17 cellular contexts compared by ENCODE assay signal in genomic region chr11:28756977-28757376, GRCh38.
DNase-seq lines count a peak whose midpoint lies in the region; ATAC-seq and TF ChIP-seq lines count a peak whose summit lies in the region.
"Had no signal": no experiment of that assay in that cellular context is flagged by ENCODE, and none has a peak within 500 bp of the region (broad histone marks: within the 10 kb centered on the region; RNA-seq: fewer than 3 reads in every experiment).

No MANE protein-coding gene starts in this region.

- H3K4me2 ChIP-seq in IMR-90 (ENCODE audit: low read depth, low read length) (peak overlapping the region; percentile 58; the same call in 1 of the 2 replicates), mammary epithelial cell (ENCODE audit: insufficient read depth, low read depth, low read length) (peak overlapping the region; percentile 50), mesenchymal stem cell (ENCODE audit: low read length, poor library complexity, severe bottlenecking) (no peak overlapping the region)

- ATAC-seq in IMR-90 (ENCODE audit: low read depth) (peak; percentile 65), right cardiac atrium (no peak), GM18873 (IDR thresholded peaks at IDR 0.05; ENCODE audit: low FRiP score, unreplicated experiment) (no peak)
- no peak for ATAC-seq in CD4-positive, alpha-beta T cell (ENCODE audit: poor library complexity)
- ATAC-seq: naive thymus-derived CD4-positive, alpha-beta T cell had no signal

- H3K23ac ChIP-seq in IMR-90 (ENCODE audit: low read depth, low read length) (peak overlapping the region; percentile 94), mesenchymal stem cell (ENCODE audit: low read length in 2 of 2) (no peak overlapping the region)

- H2AK5ac ChIP-seq in IMR-90 (ENCODE audit: low read depth, low read length), result peak overlapping the region; percentile 79
- H2AK5ac ChIP-seq in mesenchymal stem cell (ENCODE audit: low read length, severe bottlenecking), result no peak overlapping the region

- TF ChIP-seq CTCF in AG04450 (IDR thresholded peaks at IDR 0.05; ENCODE audit: low read depth, low read length) (no peak), IMR-90 (conservative IDR thresholded peaks at IDR 0.05; ENCODE audit: low read depth, low read length) (no peak), mammary epithelial cell (conservative IDR thresholded peaks at IDR 0.05 in 1 of 2, IDR thresholded peaks at IDR 0.05 in 1 of 2; ENCODE audit: extremely low read depth in 1 of 2, insufficient read depth in 1 of 2, low read depth in 1 of 2, low read length in 2 of 2) (no peak)
- TF ChIP-seq CTCF in CD4-positive, alpha-beta T cell (IDR thresholded peaks at IDR 0.05), result no peak

- TF ChIP-seq POLR2A in IMR-90 (IDR thresholded peaks at IDR 0.05; ENCODE audit: low read depth, low read length), result 0 out of 2 replicates have a peak, but pooled peaks have one; percentile 8

- no peak overlapping the region for H2BK12ac ChIP-seq in mesenchymal stem cell (ENCODE audit: low read length in 2 of 2)

- no peaks in the 10 kb centered on the region for H3K79me2 ChIP-seq in mammary epithelial cell (ENCODE audit: insufficient read depth, low read length)

- H3K9me3 Mint-ChIP-seq in activated T-cell treated with anti-CD3 and anti-CD28 coated beads, Interleukin-2, amount 50 U/mL, for 24 hours, result peaks cover 20% of the 10 kb centered on the region
- peaks cover 10% of the 10 kb centered on the region for H3K9me3 Mint-ChIP-seq in CD4-positive, alpha-beta T cell
- H3K9me3 Mint-ChIP-seq: brain had no signal

- H2BK5ac ChIP-seq in IMR-90 (ENCODE audit: low read depth, low read length, poor library complexity, severe bottlenecking) (peak overlapping the region; percentile 95), mesenchymal stem cell (ENCODE audit: low read depth, low read length, poor library complexity, severe bottlenecking) (no peak overlapping the region)

- peak overlapping the region; percentile 58; the same call in 1 of the 2 replicates for H3K9ac ChIP-seq in IMR-90 (ENCODE audit: low read depth, low read length)
- no peak overlapping the region for H3K9ac ChIP-seq in mammary epithelial cell (ENCODE audit: insufficient read depth, low read length)
- H3K9ac ChIP-seq in mesenchymal stem cell (ENCODE audit: low read length), result no peak overlapping the region

- CTCF ChIA-PET in AG04450 (lab: Charles Lee) (interaction anchor here (0.6 to 1.2 kb wide), 3 partner anchors 227 to 1058 kb away, joined by 3 to 5 read pairs (median 3); no protein-coding TSS in a partner anchor), IMR-90 (lab: Yijun Ruan, JAX) (no interaction called here), mammary epithelial cell (lab: Charles Lee; ENCODE audit: low non-redundant PET) (no interaction called here)
- CTCF ChIA-PET in CD4-positive, alpha-beta T cell (lab: Charles Lee), result no interaction called here

- no peak for TF ChIP-seq RAD21 in IMR-90 (IDR thresholded peaks at IDR 0.05; ENCODE audit: low read length)

- WGBS in IMR-90 (ENCODE audit: extremely low coverage in 2 of 2, insufficient read length in 1 of 2), 2 experiments, result no CpG with 5 or more reads among the region's 1 CpG
- 0% methylated on average over 1 of the region's 1 CpG for WGBS in mammary epithelial cell (ENCODE audit: low coverage, missing lambda C conversion rate)
- no CpG with 5 or more reads among the region's 1 CpG for WGBS in mesenchymal stem cell
- WGBS in right cardiac atrium, result 12% methylated on average over 1 of the region's 1 CpG

- H3K27me3 Mint-ChIP-seq in activated T-cell treated with anti-CD3 and anti-CD28 coated beads, Interleukin-2, amount 50 U/mL, for 24 hours, result no peaks in the 10 kb centered on the region
- no peaks in the 10 kb centered on the region for H3K27me3 Mint-ChIP-seq in CD4-positive, alpha-beta T cell
- H3K27me3 Mint-ChIP-seq: brain; naive thymus-derived CD4-positive, alpha-beta T cell had no signal

- H4K20me1 ChIP-seq in IMR-90 (ENCODE audit: insufficient read depth, low read length) (no peaks in the 10 kb centered on the region), mammary epithelial cell (ENCODE audit: insufficient read depth, low read length) (no peaks in the 10 kb centered on the region)

- H3K79me1 ChIP-seq in IMR-90 (ENCODE audit: low read depth in 1 of 2, low read length in 2 of 2) (peaks cover 4 to 8% of the 10 kb centered on the region in 2 experiments; a peak in 2 of 4 replicates), mesenchymal stem cell (replicated peaks; ENCODE audit: low read length, poor library complexity, severe bottlenecking) (no peaks in the 10 kb centered on the region)

- H3K36me3 ChIP-seq in IMR-90 (ENCODE audit: control insufficient read depth, insufficient read depth, low read length) (no peaks in the 10 kb centered on the region), mammary epithelial cell (ENCODE audit: insufficient read depth, low read length) (no peaks in the 10 kb centered on the region), mesenchymal stem cell (ENCODE audit: control insufficient read depth in 1 of 2, insufficient read depth in 2 of 2, low read depth in 1 of 2, low read length in 2 of 2) (no peaks in the 10 kb centered on the region)
- H3K36me3 ChIP-seq: BE2C, esophagus muscularis mucosa, spleen, upper lobe of left lung had no signal

- H3K4ac ChIP-seq in IMR-90 (ENCODE audit: low read depth, low read length), result peak overlapping the region; percentile 96
- H3K4ac ChIP-seq in mesenchymal stem cell (ENCODE audit: low read depth in 1 of 2, low read length in 2 of 2), result no peak overlapping the region

- H2BK120ac ChIP-seq in IMR-90 (ENCODE audit: low read depth, low read length) (peak overlapping the region; percentile 98), mesenchymal stem cell (ENCODE audit: low read depth, low read length) (no peak overlapping the region)

- intact Hi-C loops in IMR-90 (cut with micrococcal nuclease) (loop anchor here (1.0 to 10.0 kb wide), 13 partner anchors 76 to 1059 kb away; no protein-coding TSS in a partner anchor), mammary epithelial cell (cut with micrococcal nuclease) (no loop called here), right cardiac atrium (cut with DNase I) (no loop called here)
- intact Hi-C loops in CD4-positive, alpha-beta T cell (cut with DNase I, micrococcal nuclease), result no loop called here

- no peak overlapping the region for H3K27ac Mint-ChIP-seq in activated T-cell treated with anti-CD3 and anti-CD28 coated beads, Interleukin-2, amount 50 U/mL, for 24 hours
- no peak overlapping the region for H3K27ac Mint-ChIP-seq in CD4-positive, alpha-beta T cell
- H3K27ac Mint-ChIP-seq: brain; naive thymus-derived CD4-positive, alpha-beta T cell had no signal

- dilution Hi-C loops in IMR-90 (cut with HindIII; ENCODE audit: low sequenced_read_pairs, unreplicated experiment), result no loop called here
- dilution Hi-C loops in mammary epithelial cell (cut with HindIII; ENCODE audit: low sequenced_read_pairs), result no loop called here

- peak overlapping the region; percentile 100 for H2BK20ac ChIP-seq in IMR-90 (ENCODE audit: low read depth, low read length)

- no peaks in the 10 kb centered on the region for H3K4me1 Mint-ChIP-seq in activated T-cell treated with anti-CD3 and anti-CD28 coated beads, Interleukin-2, amount 50 U/mL, for 24 hours (ENCODE audit: low read depth)
- H3K4me1 Mint-ChIP-seq in CD4-positive, alpha-beta T cell (ENCODE audit: low read depth), result no peaks in the 10 kb centered on the region
- H3K4me1 Mint-ChIP-seq: brain; naive thymus-derived CD4-positive, alpha-beta T cell had no signal

- H3K18ac ChIP-seq in IMR-90 (ENCODE audit: low read depth, low read length) (peak overlapping the region; percentile 100), mesenchymal stem cell (ENCODE audit: low read depth in 1 of 2, low read length in 2 of 2) (no peak overlapping the region)

- H3K9me3 ChIP-seq in AG04450 (ENCODE audit: control insufficient read depth, insufficient read depth, low read length) (no peaks in the 10 kb centered on the region), IMR-90 (ENCODE audit: control insufficient read depth, insufficient read depth, low read length) (no peaks in the 10 kb centered on the region), mammary epithelial cell (replicated peaks; ENCODE audit: insufficient read depth, low read length) (no peaks in the 10 kb centered on the region), mesenchymal stem cell (ENCODE audit: control insufficient read depth, low read length) (no peaks in the 10 kb centered on the region), right cardiac atrium (ENCODE audit: control insufficient read depth, low read length) (no peaks in the 10 kb centered on the region)
- no peaks in the 10 kb centered on the region for H3K9me3 ChIP-seq in CD4-positive, alpha-beta T cell (ENCODE audit: control insufficient read depth, low read length)
- H3K9me3 ChIP-seq: BE2C, esophagus muscularis mucosa, spleen, upper lobe of left lung had no signal

- H3K4me1 ChIP-seq in IMR-90 (ENCODE audit: control insufficient read depth, insufficient read depth, low read length) (peaks cover 10% of the 10 kb centered on the region; the same call in 1 of the 2 replicates), mammary epithelial cell (ENCODE audit: insufficient read depth, low read length) (peaks cover 37% of the 10 kb centered on the region), mesenchymal stem cell (ENCODE audit: control insufficient read depth, insufficient read depth, low read depth, low read length) (peaks cover 4% of the 10 kb centered on the region), right cardiac atrium (ENCODE audit: control insufficient read depth, insufficient read depth, low read length) (peaks cover 2% of the 10 kb centered on the region)
- H3K4me1 ChIP-seq: BE2C, spleen, upper lobe of left lung had no signal

- H2BK15ac ChIP-seq in IMR-90 (ENCODE audit: low read depth, low read length), result peak overlapping the region; percentile 92
- H2BK15ac ChIP-seq in mesenchymal stem cell (ENCODE audit: low read depth, poor library complexity, severe bottlenecking), result no peak overlapping the region

- BruUV-seq in IMR-90 (replicated peaks; lab: Mats Ljungman, UMichigan) (no TSS peak), mammary epithelial cell (replicated peaks; lab: Mats Ljungman, UMichigan) (no TSS peak)

- peak overlapping the region; percentile 99 for H3K14ac ChIP-seq in IMR-90 (replicated peaks; ENCODE audit: low read depth, low read length)
- no peak overlapping the region for H3K14ac ChIP-seq in mesenchymal stem cell (ENCODE audit: low read length in 2 of 2)

- peak overlapping the region; percentile 94 for H3K56ac ChIP-seq in IMR-90 (ENCODE audit: extremely low read depth, insufficient read depth, low read length)

- H2AFZ ChIP-seq in IMR-90 (replicated peaks; ENCODE audit: low read length, poor library complexity) (no peak overlapping the region), mammary epithelial cell (ENCODE audit: low read depth, low read length) (no peak overlapping the region), mesenchymal stem cell (ENCODE audit: low read depth, low read length) (no peak overlapping the region)

- H3K27ac ChIP-seq in AG04450 (ENCODE audit: low read depth, low read length) (peak overlapping the region; percentile 86), IMR-90 (ENCODE audit: insufficient read depth, low read length) (peak overlapping the region; percentile 96), mammary epithelial cell (ENCODE audit: insufficient read depth, low read depth, low read length) (no peak overlapping the region), mesenchymal stem cell (ENCODE audit: low read length, poor library complexity, severe bottlenecking) (peak overlapping the region; percentile 86), right cardiac atrium (ENCODE audit: low read length) (no peak overlapping the region)
- H3K27ac ChIP-seq in CD4-positive, alpha-beta T cell (ENCODE audit: low read depth, low read length), result no peak overlapping the region
- H3K27ac ChIP-seq: esophagus muscularis mucosa, spleen, upper lobe of left lung had no signal

- H4K8ac ChIP-seq in IMR-90 (ENCODE audit: low read depth in 2 of 2, low read length in 2 of 2) (peak overlapping the region; percentile 95 to 97), mesenchymal stem cell (ENCODE audit: low read length) (no peak overlapping the region)

- in situ Hi-C loops in IMR-90 (cut with MboI; ENCODE audit: low sequenced_read_pairs), result no loop called here
- in situ Hi-C loops in mammary epithelial cell (cut with MboI; ENCODE audit: low sequenced_read_pairs in 2 of 2), result no loop called here

- peaks cover 3% of the 10 kb centered on the region; the same call in 1 of the 2 replicates for H3K9me1 ChIP-seq in IMR-90 (ENCODE audit: insufficient read depth, low read length)

- H3K27me3 ChIP-seq in AG04450 (ENCODE audit: control insufficient read depth, insufficient read depth, low read length) (no peaks in the 10 kb centered on the region), IMR-90 (ENCODE audit: control insufficient read depth, insufficient read depth, low read length) (no peaks in the 10 kb centered on the region), mammary epithelial cell (ENCODE audit: insufficient read depth, low read length) (no peaks in the 10 kb centered on the region), mesenchymal stem cell (ENCODE audit: control insufficient read depth in 1 of 2, insufficient read depth in 1 of 2, low read length in 2 of 2) (no peaks in the 10 kb centered on the region), right cardiac atrium (ENCODE audit: control insufficient read depth, insufficient read depth) (no peaks in the 10 kb centered on the region)
- H3K27me3 ChIP-seq in CD4-positive, alpha-beta T cell (ENCODE audit: control insufficient read depth, insufficient read depth, low read length), result no peaks in the 10 kb centered on the region
- H3K27me3 ChIP-seq: BE2C, esophagus muscularis mucosa, spleen, upper lobe of left lung had no signal

- H3K4me3 ChIP-seq in AG04450 (ENCODE audit: low read depth, low read length), result no peak overlapping the region
- no peak overlapping the region for H3K4me3 ChIP-seq in IMR-90 (ENCODE audit: insufficient read depth, low read depth, low read length)
- H3K4me3 ChIP-seq in mammary epithelial cell (replicated peaks in 1 of 3; ENCODE audit: insufficient read depth in 1 of 3, low read depth in 2 of 3, low read length in 3 of 3), result no peak overlapping the region
- H3K4me3 ChIP-seq in mesenchymal stem cell (ENCODE audit: insufficient read depth in 1 of 2, low read depth in 1 of 2, low read length in 2 of 2), result no peak overlapping the region
- no peak overlapping the region for H3K4me3 ChIP-seq in right cardiac atrium (ENCODE audit: low read length)
- H3K4me3 ChIP-seq: esophagus muscularis mucosa, spleen, upper lobe of left lung had no signal

- H4K91ac ChIP-seq in IMR-90 (ENCODE audit: insufficient read depth, low read depth, low read length) (peak overlapping the region; percentile 99), mesenchymal stem cell (ENCODE audit: low read length) (no peak overlapping the region)

- POLR2A ChIA-PET in AG04450 (lab: Yijun Ruan, JAX) (interaction anchor here (0.8 to 1.9 kb wide), 3 partner anchors 78 to 1058 kb away, joined by 4 to 20 read pairs (median 5); no protein-coding TSS in a partner anchor), IMR-90 (lab: Charles Lee; ENCODE audit: unreplicated experiment) (interaction anchor here (1.0 to 1.8 kb wide), 4 partner anchors 16 to 363 kb away, joined by 3 to 7 read pairs (median 5); no protein-coding TSS in a partner anchor)
- POLR2A ChIA-PET in CD4-positive, alpha-beta T cell (lab: Charles Lee), result no interaction called here

- no peak overlapping the region for H3K4me3 Mint-ChIP-seq in activated T-cell treated with anti-CD3 and anti-CD28 coated beads, Interleukin-2, amount 50 U/mL, for 24 hours
- no peak overlapping the region for H3K4me3 Mint-ChIP-seq in CD4-positive, alpha-beta T cell
- H3K4me3 Mint-ChIP-seq: brain; naive thymus-derived CD4-positive, alpha-beta T cell had no signal

- H4K5ac ChIP-seq in IMR-90 (ENCODE audit: low read depth, low read length), result peak overlapping the region; percentile 99

- no peak overlapping the region for H2AK9ac ChIP-seq in IMR-90 (replicated peaks; ENCODE audit: low read depth, low read length, poor library complexity)

- peak; percentile 56 for DNase-seq in AG04450 (ENCODE audit: low read depth, low spot score)
- DNase-seq in IMR-90, result peak; percentile 89
- DNase-seq in mammary epithelial cell, result peak; percentile 32
- DNase-seq in mesenchymal stem cell, result peak; percentile 37
- DNase-seq in activated T-cell treated with anti-CD3 and anti-CD28 coated beads, Interleukin-2, amount 50 U/mL, for 24 hours, result no peak
- DNase-seq in CD4-positive, alpha-beta T cell, result no peak
- no peak for DNase-seq in right cardiac atrium
- DNase-seq: activated T-cell treated with anti-CD3 and anti-CD28 coated beads, Interleukin-2, amount 50 U/mL, for 48 hours; BE2C; kidney; MV-4-11; naive thymus-derived CD4-positive, alpha-beta T cell; spleen; upper lobe of left lung had no signal

- no peaks in the 10 kb centered on the region for H3K36me3 Mint-ChIP-seq in activated T-cell treated with anti-CD3 and anti-CD28 coated beads, Interleukin-2, amount 50 U/mL, for 24 hours (ENCODE audit: low read depth)
- H3K36me3 Mint-ChIP-seq in CD4-positive, alpha-beta T cell (ENCODE audit: low read depth), result no peaks in the 10 kb centered on the region
- H3K36me3 Mint-ChIP-seq: brain; naive thymus-derived CD4-positive, alpha-beta T cell had no signal

Comparison
In these comparisons a context has a peak if more than half of its experiments do, and no peak if none do; other contexts are left out.
1. DNase-seq: peak in AG04450 (single experiment), IMR-90 (single experiment), mammary epithelial cell (single experiment) and mesenchymal stem cell (single experiment); none in activated T-cell treated with anti-CD3 and anti-CD28 coated beads, Interleukin-2, amount 50 U/mL, for 24 hours (single experiment), CD4-positive, alpha-beta T cell (0 of 10) and right cardiac atrium (0 of 3).
2. H3K27ac ChIP-seq: peak in AG04450 (single experiment), IMR-90 (single experiment) and mesenchymal stem cell (single experiment); none in mammary epithelial cell (single experiment), CD4-positive, alpha-beta T cell (single experiment) and right cardiac atrium (single experiment).